19 cellular contexts compared by ENCODE assay signal in the genomic region with DNA sequence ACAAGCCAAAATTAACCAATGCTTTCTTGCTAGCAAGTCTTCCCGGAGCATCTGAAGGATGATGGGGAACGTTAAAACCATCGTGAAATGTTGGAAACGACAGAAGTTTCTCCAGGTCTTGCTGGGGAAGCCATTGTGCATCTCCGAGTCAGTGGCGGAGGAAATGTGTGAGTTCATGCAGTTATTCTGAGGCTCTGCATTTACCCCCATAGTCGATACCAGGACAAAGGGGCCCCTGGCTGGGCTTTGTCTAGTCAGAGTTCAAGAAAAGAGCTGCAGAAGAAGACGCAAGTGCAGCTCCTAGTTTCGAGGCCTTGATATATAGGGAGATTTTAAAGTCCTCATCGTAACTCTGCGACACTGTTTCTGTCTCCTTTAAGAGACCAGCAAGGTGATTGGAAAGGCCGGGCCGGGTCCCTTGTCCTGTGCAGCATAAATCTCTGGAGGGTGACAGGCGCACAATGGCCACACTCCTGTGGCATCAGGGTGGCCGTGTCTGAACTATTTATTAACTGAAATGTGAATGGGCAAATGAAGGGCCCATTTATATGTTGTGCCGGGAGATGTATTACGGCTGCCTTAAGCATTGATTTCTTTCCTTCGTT.
A peak's percentile ranks its signal among the peaks of the same experiment; 100 is the strongest.
DNase-seq lines count a peak whose midpoint lies in the region; TF ChIP-seq lines count a peak whose summit lies in the region.
"Had no signal": no experiment of that assay in that cellular context is flagged by ENCODE, and none has a peak within 500 bp of the region (broad histone marks: within the 10 kb centered on the region; RNA-seq: fewer than 3 reads in every experiment).

No MANE protein-coding gene starts in this region.

- CTCF ChIA-PET in GM10248 (lab: Yijun Ruan, JAX) = no interaction called here

- TF ChIP-seq CTCF in tibial artery (IDR thresholded peaks at IDR 0.05) = no peak
- no peak for TF ChIP-seq CTCF in GM10248 (IDR thresholded peaks at IDR 0.05; ENCODE audit: control extremely low read depth, extremely low read depth, low read depth, missing control alignments)

- H3K4me3 ChIP-seq in tibial artery = no peak overlapping the region
- H3K4me3 ChIP-seq: BLaER1 treated with 17β-estradiol and CSF1 and Interleukin-3, amounts not matched to agents 10 nM and 100 nM; GM12878 had no signal

- POLR2A ChIA-PET in GM10248 (lab: Yijun Ruan, JAX) = no interaction called here

- peaks cover 0 to 15% (median 12%) of the 10 kb centered on the region in 3 donors for H3K9me3 ChIP-seq in tibial artery

- intact Hi-C loops in posterior vena cava (cut with DNase I) (no loop called here), tibial artery (cut with DNase I; ENCODE audit: low total_unique reads) (no loop called here)

- H3K4me1 ChIP-seq in tibial artery = no peaks in the 10 kb centered on the region
- H3K4me1 ChIP-seq: Caco-2 had no signal

- peak; percentile 25 for DNase-seq in activated effector memory CD4-positive, alpha-beta T cell treated with anti-CD3 and anti-CD28 coated beads, Interleukin-2, amount 50 U/mL, for 16 hours
- DNase-seq in activated effector memory CD4-positive, alpha-beta T cell treated with Interleukin-2 at 50 U/mL for 16 hours = no peak
- DNase-seq in posterior vena cava (ENCODE audit: low spot score) (peak; percentile 55), tibial artery (peak; percentile 17 to 44), GM10248 (ENCODE audit: extremely low spot score) (no peak), NCI-H510A (lab: John Stamatoyannopoulos, UW) (no peak), NCI-H524 (lab: John Stamatoyannopoulos, UW) (no peak)
- DNase-seq: CD4-positive, CD25-positive, alpha-beta regulatory T cell; CD8-positive, alpha-beta memory T cell; DMS153; DMS79 treated with DMSO at 0.1 percent for 48 hours; GF-D8; GOT3; H7; HFFc6 had no signal

- no peak overlapping the region for H3K27ac ChIP-seq in tibial artery
- H3K27ac ChIP-seq: BLaER1 treated with 17β-estradiol and CSF1 and Interleukin-3, amounts not matched to agents 10 nM and 100 nM; HL-60 had no signal

- H3K27me3 ChIP-seq in tibial artery = peaks cover 0 to 5% of the 10 kb centered on the region in 2 donors
- H3K27me3 ChIP-seq: BLaER1 treated with 17β-estradiol and CSF1 and Interleukin-3, amounts not matched to agents 10 nM and 100 nM had no signal

- H3K36me3 ChIP-seq in tibial artery = no peaks in the 10 kb centered on the region
- H3K36me3 ChIP-seq: BLaER1 treated with 17β-estradiol and CSF1 and Interleukin-3, amounts not matched to agents 10 nM and 100 nM had no signal

Comparison
In these comparisons a context has a peak if more than half of its experiments do, and no peak if none do; other contexts are left out.
1. DNase-seq: peak in activated effector memory CD4-positive, alpha-beta T cell treated with anti-CD3 and anti-CD28 coated beads, Interleukin-2, amount 50 U/mL, for 16 hours (single experiment), posterior vena cava (single experiment) and tibial artery (2 of 2); none in activated effector memory CD4-positive, alpha-beta T cell treated with Interleukin-2 at 50 U/mL for 16 hours (single experiment), GM10248 (single experiment), NCI-H510A (single experiment) and NCI-H524 (0 of 2).